In the genomic region with DNA sequence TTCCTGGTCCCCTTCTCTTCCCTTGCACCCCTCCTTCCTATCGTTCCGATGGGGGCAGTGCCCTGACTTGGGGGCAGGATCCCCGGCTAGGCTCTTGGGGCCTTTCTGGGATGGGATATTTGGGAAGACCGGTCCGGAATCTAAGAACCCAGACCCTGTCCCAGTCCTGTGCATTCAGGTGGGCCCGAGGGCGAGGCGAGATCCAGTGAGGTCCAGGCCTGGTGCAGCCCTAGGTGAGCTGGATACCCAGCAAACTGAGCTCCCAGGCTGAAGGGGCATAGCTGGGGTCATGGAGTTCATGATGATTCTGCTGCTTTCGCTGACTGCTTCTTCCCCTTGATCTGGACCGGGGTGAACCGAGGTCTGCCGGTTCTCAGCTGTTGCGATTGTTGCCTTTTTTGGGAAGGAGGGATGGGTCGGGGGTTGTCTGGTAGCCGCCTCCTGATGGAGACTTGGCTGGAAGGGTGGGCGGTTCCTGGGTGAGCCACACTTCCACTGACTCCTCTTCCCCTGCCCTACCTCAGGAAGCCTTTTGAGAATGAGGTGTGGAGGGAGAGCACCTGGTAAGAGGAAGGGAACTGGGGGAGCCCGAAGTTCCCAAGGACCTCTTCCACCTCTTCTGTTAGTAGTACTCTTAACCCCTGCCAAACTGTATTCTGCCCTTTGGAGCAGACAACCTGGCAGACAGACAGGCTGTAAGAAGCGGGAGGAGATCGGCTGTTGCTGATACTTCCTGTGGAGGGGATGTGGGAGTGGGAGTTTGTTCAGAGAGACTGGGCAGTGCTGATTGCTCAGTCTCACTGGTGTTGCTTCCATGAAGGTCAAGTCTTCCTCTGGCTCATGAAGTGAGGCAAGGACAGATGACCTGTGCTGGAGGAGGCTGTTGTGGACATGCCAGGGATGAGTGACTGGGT, we compare ENCODE assay signal across 8 cellular contexts. TPM values are rescaled to one million over a fixed set of nuclear protein-coding genes. Genes with fewer than 3 reads are reported as not detected.
DNase-seq lines count a peak whose midpoint lies in the region; ATAC-seq, FAIRE-seq and TF ChIP-seq lines count a peak whose summit lies in the region.

No MANE protein-coding gene starts in this region.

- ATAC-seq in memory B cell (ENCODE audit: low read depth), result no peak
- no peak for ATAC-seq in HG02885 (IDR thresholded peaks at IDR 0.05; ENCODE audit: poor library complexity, unreplicated experiment)
- ATAC-seq in GM21529 (IDR thresholded peaks at IDR 0.05; ENCODE audit: unreplicated experiment), result no peak

- H3K27ac Mint-ChIP-seq in memory B cell (peak overlapping the region; percentile 90), type B pancreatic cell (peak overlapping the region; percentile 93)

- H3K4me3 ChIP-seq in NB4 (ENCODE audit: low read depth, low read length), result peak overlapping the region; percentile 89
- peak overlapping the region; percentile 92 for H3K4me3 ChIP-seq in bronchial epithelial cell (ENCODE audit: low read depth, low read length)

- H3K36me3 Mint-ChIP-seq in memory B cell (peaks cover 8% of the 10 kb centered on the region), type B pancreatic cell (peaks cover 4% of the 10 kb centered on the region)

- TF ChIP-seq POLR2A in NB4 (IDR thresholded peaks at IDR 0.05; ENCODE audit: extremely low read depth, insufficient read length), result no peak

- TF ChIP-seq CTCF in NB4 (IDR thresholded peaks at IDR 0.05; ENCODE audit: low read depth, low read length) (no peak), bronchial epithelial cell (IDR thresholded peaks at IDR 0.05; ENCODE audit: insufficient read depth, low read length, severe bottlenecking) (no peak), type B pancreatic cell (conservative IDR thresholded peaks at IDR 0.05) (no peak)

- H3K4me1 Mint-ChIP-seq in memory B cell (peaks cover 23% of the 10 kb centered on the region), type B pancreatic cell (ENCODE audit: unreplicated experiment) (peaks cover 22% of the 10 kb centered on the region)

- peak overlapping the region; percentile 98 for H3K4me3 Mint-ChIP-seq in memory B cell
- peak overlapping the region; percentile 98 for H3K4me3 Mint-ChIP-seq in type B pancreatic cell

- no peak for FAIRE-seq in bronchial epithelial cell (lab: Jason Lieb, UNC)

- DNase-seq in NCI-H748 (lab: John Stamatoyannopoulos, UW; ENCODE audit: unreplicated experiment) (peak; percentile 34), NCI-H748 treated with DMSO at 0.1 percent for 48 hours (lab: John Stamatoyannopoulos, UW) (no peak), NB4 (ENCODE audit: low read depth) (peak; percentile 63), bronchial epithelial cell (ENCODE audit: low read depth) (peak; percentile 41), memory B cell (ENCODE audit: low spot score in 2 of 2) (no peak), type B pancreatic cell (ENCODE audit: extremely low spot score, unreplicated experiment) (no peak)

- peaks cover 12% of the 10 kb centered on the region for H3K36me3 ChIP-seq in bronchial epithelial cell (ENCODE audit: control insufficient read depth, insufficient read depth, low read length)

- no peaks in the 10 kb centered on the region for H3K27me3 Mint-ChIP-seq in memory B cell
- H3K27me3 Mint-ChIP-seq in type B pancreatic cell, result no peaks in the 10 kb centered on the region

- H3K27me3 ChIP-seq in bronchial epithelial cell (ENCODE audit: control insufficient read depth, insufficient read depth, low read length), result no peaks in the 10 kb centered on the region

- H3K9me3 Mint-ChIP-seq in memory B cell (no peaks in the 10 kb centered on the region), type B pancreatic cell (no peaks in the 10 kb centered on the region)

RNA-seq across cellular contexts. Expression of a gene that starts 1.0 kb away (rescaled TPM):
- total RNA-seq in bronchial epithelial cell (259 and 329 TPM in 2 replicates), type B pancreatic cell (ENCODE audit: low replicate concordance) (33.2 and 38.2 TPM in 2 replicates)

RNA-seq across cellular contexts. Expression of a gene that starts 1.2 kb away (rescaled TPM):
- total RNA-seq in bronchial epithelial cell, result 9.0 and 9.5 TPM in 2 replicates
- total RNA-seq in type B pancreatic cell (ENCODE audit: low replicate concordance), result 4.0 and 11.5 TPM in 2 replicates

RNA-seq across cellular contexts. Expression of a gene that starts 37.8 kb away (rescaled TPM):
- 1.1 and 3.8 TPM in 2 replicates for total RNA-seq in bronchial epithelial cell
- total RNA-seq in type B pancreatic cell (ENCODE audit: low replicate concordance), result 10.0 and 14.3 TPM in 2 replicates

RNA-seq across cellular contexts. Expression of a gene that starts 53.3 kb away (rescaled TPM):
- total RNA-seq in bronchial epithelial cell (10.4 and 14.0 TPM in 2 replicates), type B pancreatic cell (ENCODE audit: low replicate concordance) (46.7 and 53.4 TPM in 2 replicates)

Comparison
In these comparisons a context has a peak if more than half of its experiments do, and no peak if none do; other contexts are left out.
1. DNase-seq: peak in NCI-H748 (single experiment), NB4 (single experiment) and bronchial epithelial cell (single experiment); none in NCI-H748 treated with DMSO at 0.1 percent for 48 hours (single experiment), memory B cell (0 of 2) and type B pancreatic cell (single experiment).